ENCODE assay signal across 12 cellular contexts in genomic region chr1:211378844-211379243, GRCh38. TPM values are rescaled to one million over a fixed set of nuclear protein-coding genes. Genes with fewer than 3 reads are reported as not detected.
DNase-seq lines count a peak whose midpoint lies in the region; ATAC-seq and TF ChIP-seq lines count a peak whose summit lies in the region.
"Had no signal": no experiment of that assay in that cellular context is flagged by ENCODE, and none has a peak within 500 bp of the region (broad histone marks: within the 10 kb centered on the region; RNA-seq: fewer than 3 reads in every experiment).

No MANE protein-coding gene starts in this region.

- peak overlapping the region; percentile 22 for H3K27ac Mint-ChIP-seq in HFFc6
- peak overlapping the region; percentile 21 for H3K27ac Mint-ChIP-seq in activated naive CD8-positive, alpha-beta T cell treated with anti-CD3 and anti-CD28 coated beads, Interleukin-2, amount 50 U/mL, for 24 hours

- H3K9me3 Mint-ChIP-seq in HFFc6, result no peaks in the 10 kb centered on the region
- H3K9me3 Mint-ChIP-seq in activated naive CD8-positive, alpha-beta T cell treated with anti-CD3 and anti-CD28 coated beads, Interleukin-2, amount 50 U/mL, for 24 hours, result no peaks in the 10 kb centered on the region

- no peaks in the 10 kb centered on the region for H3K27me3 ChIP-seq in mesendoderm (ENCODE audit: insufficient read depth, low read length, poor library complexity)
- no peaks in the 10 kb centered on the region for H3K27me3 ChIP-seq in upper lobe of right lung
- H3K27me3 ChIP-seq: transverse colon had no signal

- no peak overlapping the region for H3K18ac ChIP-seq in mesendoderm (ENCODE audit: low read length)

- no peak overlapping the region for H2BK120ac ChIP-seq in mesendoderm (ENCODE audit: low read depth, low read length)

- no peak for TF ChIP-seq CTCF in HFFc6 (IDR thresholded peaks at IDR 0.05)
- TF ChIP-seq CTCF in upper lobe of right lung (IDR thresholded peaks at IDR 0.05), result no peak

- no peak overlapping the region for H3K4me3 ChIP-seq in mesendoderm (ENCODE audit: low read length)
- no peak overlapping the region for H3K4me3 ChIP-seq in upper lobe of right lung
- H3K4me3 ChIP-seq: transverse colon had no signal

- no peaks in the 10 kb centered on the region for H3K79me2 ChIP-seq in mesendoderm (ENCODE audit: control insufficient read depth, insufficient read depth, low read length)

- no peaks in the 10 kb centered on the region for H3K9me3 ChIP-seq in upper lobe of right lung
- H3K9me3 ChIP-seq: transverse colon had no signal

- H3K56ac ChIP-seq in mesendoderm (ENCODE audit: low read length), result peak overlapping the region; percentile 35

- no peak overlapping the region for H2AK5ac ChIP-seq in mesendoderm (ENCODE audit: low read length)

- no CpG with 5 or more reads among the region's 4 CpGs for whole genome bisulfite sequencing in mesendoderm (ENCODE audit: extremely low coverage, insufficient coverage, low lambda C conversion rate)

- ATAC-seq in activated naive CD8-positive, alpha-beta T cell treated with anti-CD3 and anti-CD28 coated beads, Interleukin-2, amount 50 U/mL, for 24 hours, result peak; percentile 75
- ATAC-seq in upper lobe of right lung (no peak), GM18502 (IDR thresholded peaks at IDR 0.05; ENCODE audit: poor library complexity, unreplicated experiment) (no peak)
- ATAC-seq: sciatic nerve had no signal

- DNase-seq in AG08396 (ENCODE audit: low spot score), result peak; percentile 34
- DNase-seq in HFFc6, result peak; percentile 71
- DNase-seq in activated naive CD8-positive, alpha-beta T cell treated with anti-CD3 and anti-CD28 coated beads, Interleukin-2, amount 50 U/mL, for 24 hours, result no peak
- peak; percentile 67 for DNase-seq in mesendoderm
- no peak for DNase-seq in COLO829 (ENCODE audit: low spot score)
- no peak for DNase-seq in upper lobe of right lung
- DNase-seq in posterior cingulate gyrus, result no peak
- DNase-seq: DMS 273 treated with DMSO at 0.1 percent for 48 hours, NCI-H187 treated with DMSO at 0.1 percent for 48 hours, transverse colon had no signal

- no peak overlapping the region for H4K5ac ChIP-seq in mesendoderm (ENCODE audit: low read length)

- intact Hi-C loops in upper lobe of right lung (cut with DNase I), result no loop called here
- intact Hi-C loops in posterior cingulate gyrus (cut with DNase I), result no loop called here

- peaks cover 31% of the 10 kb centered on the region for H3K4me1 ChIP-seq in mesendoderm (ENCODE audit: control insufficient read depth, low read depth, low read length)
- H3K4me1 ChIP-seq in upper lobe of right lung, result peaks cover 4% of the 10 kb centered on the region

- H3K4me2 ChIP-seq in mesendoderm (ENCODE audit: low read length), result no peak overlapping the region

- H3K27me3 Mint-ChIP-seq in HFFc6 (ENCODE audit: insufficient read depth), result no peaks in the 10 kb centered on the region
- no peaks in the 10 kb centered on the region for H3K27me3 Mint-ChIP-seq in activated naive CD8-positive, alpha-beta T cell treated with anti-CD3 and anti-CD28 coated beads, Interleukin-2, amount 50 U/mL, for 24 hours

- no peaks in the 10 kb centered on the region for H3K79me1 ChIP-seq in mesendoderm (ENCODE audit: low read length)

- H2BK5ac ChIP-seq in mesendoderm (ENCODE audit: low read length), result no peak overlapping the region

- no peak overlapping the region for H2BK15ac ChIP-seq in mesendoderm (replicated peaks; ENCODE audit: low read depth)

- H3K4ac ChIP-seq in mesendoderm (ENCODE audit: low read depth, low read length), result no peak overlapping the region

- no peak overlapping the region for H3K9ac ChIP-seq in mesendoderm (ENCODE audit: low read length)

- H3K27ac ChIP-seq in mesendoderm (ENCODE audit: low read depth, low read length) (no peak overlapping the region), upper lobe of right lung (no peak overlapping the region)

- H4K8ac ChIP-seq in mesendoderm (ENCODE audit: low read depth, low read length), result no peak overlapping the region

- H3K36me3 ChIP-seq in mesendoderm (ENCODE audit: control insufficient read depth, insufficient read depth, low read length) (no peaks in the 10 kb centered on the region), upper lobe of right lung (peaks cover 5% of the 10 kb centered on the region)
- H3K36me3 ChIP-seq: transverse colon had no signal

- no peak overlapping the region for H3K4me3 Mint-ChIP-seq in HFFc6
- H3K4me3 Mint-ChIP-seq in activated naive CD8-positive, alpha-beta T cell treated with anti-CD3 and anti-CD28 coated beads, Interleukin-2, amount 50 U/mL, for 24 hours, result no peak overlapping the region

- peaks cover 48% of the 10 kb centered on the region for H3K4me1 Mint-ChIP-seq in HFFc6 (ENCODE audit: low read depth)
- H3K4me1 Mint-ChIP-seq in activated naive CD8-positive, alpha-beta T cell treated with anti-CD3 and anti-CD28 coated beads, Interleukin-2, amount 50 U/mL, for 24 hours, result peaks cover 67% of the 10 kb centered on the region

- peaks cover 5% of the 10 kb centered on the region; the same call in 1 of the 2 replicates for H3K36me3 Mint-ChIP-seq in HFFc6 (ENCODE audit: low read depth)
- peaks cover 30% of the 10 kb centered on the region for H3K36me3 Mint-ChIP-seq in activated naive CD8-positive, alpha-beta T cell treated with anti-CD3 and anti-CD28 coated beads, Interleukin-2, amount 50 U/mL, for 24 hours (ENCODE audit: low read depth)

- H3K23ac ChIP-seq in mesendoderm (ENCODE audit: low read length), result no peak overlapping the region

RNA-seq across cellular contexts. Expression of gene TRAF5, which starts 52.2 kb away (rescaled TPM):
- total RNA-seq in HFFc6 (2021; fragmentation: NEBNext Ultra II Directional; extraction: Animal tissue kit (Norgen Biotek cat#: 25700)), result 10 to 100 TPM in 1 of 6 experiments, 1 to 10 TPM in 5; 7.7 to 12.3 (median 8.7) TPM
- polyA plus RNA-seq in mesendoderm (2013, experiment 1 of 2), result 8.8 TPM
- polyA plus RNA-seq in mesendoderm (2013, experiment 2 of 2), result 8.4 TPM
- total RNA-seq in upper lobe of right lung, result 9.8 TPM

Comparison
In these comparisons a context has a peak if more than half of its experiments do, and no peak if none do; other contexts are left out.
1. DNase-seq: peak in AG08396 (single experiment), HFFc6 (single experiment) and mesendoderm (single experiment); none in activated naive CD8-positive, alpha-beta T cell treated with anti-CD3 and anti-CD28 coated beads, Interleukin-2, amount 50 U/mL, for 24 hours (single experiment), COLO829 (single experiment), upper lobe of right lung (single experiment) and posterior cingulate gyrus (0 of 10).